15 cellular contexts compared by ENCODE assay signal in the genomic region with DNA sequence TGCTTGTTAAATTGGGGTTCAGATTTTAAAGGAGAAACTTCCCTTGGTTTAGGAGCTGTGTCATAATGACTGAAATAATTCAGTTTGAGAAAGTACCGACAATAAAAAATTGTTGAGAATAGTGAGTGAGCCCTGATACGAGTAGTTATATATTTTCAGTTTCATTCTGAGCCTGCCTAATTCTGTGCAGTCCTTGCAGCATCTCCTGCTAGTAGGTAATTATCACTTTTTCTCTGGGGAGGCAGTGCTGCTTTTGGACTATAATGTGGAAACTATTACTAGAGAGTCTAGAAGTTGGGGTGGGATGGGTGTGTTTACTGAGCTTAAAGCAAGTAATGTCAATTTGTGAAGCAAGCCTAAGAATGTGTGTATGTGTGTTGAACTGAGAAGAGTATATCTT. TPM values are rescaled to one million over a fixed set of nuclear protein-coding genes. Genes with fewer than 3 reads are reported as not detected.
DNase-seq lines count a peak whose midpoint lies in the region; ATAC-seq lines count a peak whose summit lies in the region.
"Had no signal": no experiment of that assay in that cellular context is flagged by ENCODE, and none has a peak within 500 bp of the region (broad histone marks: within the 10 kb centered on the region; RNA-seq: fewer than 3 reads in every experiment).

No MANE protein-coding gene starts in this region.

- POLR2A ChIA-PET in CD8-positive, alpha-beta memory T cell (lab: Charles Lee): interaction anchor here (1.4 kb wide), 1 partner anchor 22 kb away, joined by 4 read pairs; the partner anchor contains the start of gene ZNF638

- peaks cover 13% of the 10 kb centered on the region for H3K4me1 ChIP-seq in CD8-positive, alpha-beta memory T cell (ENCODE audit: insufficient read depth, low read length)

- CTCF ChIA-PET in CD8-positive, alpha-beta memory T cell (lab: Charles Lee): interaction anchor here (0.7 kb wide), 1 partner anchor 21 kb away, joined by 4 read pairs; the partner anchor contains the start of gene ZNF638

- ATAC-seq in GM18867 (IDR thresholded peaks at IDR 0.05; ENCODE audit: unreplicated experiment): peak; percentile 79
- ATAC-seq in HG02678 (IDR thresholded peaks at IDR 0.05; ENCODE audit: unreplicated experiment): peak; percentile 51
- no peak for ATAC-seq in HG03520 (IDR thresholded peaks at IDR 0.05; ENCODE audit: unreplicated experiment)
- ATAC-seq: gastrocnemius medialis, Right ventricle myocardium inferior had no signal

- peaks cover 54 to 77% (median 76%) of the 10 kb centered on the region in 3 donors for H3K4me1 Mint-ChIP-seq in CD8-positive, alpha-beta memory T cell
- H3K4me1 Mint-ChIP-seq in activated T-helper 1 cell treated with anti-CD3 and anti-CD28 coated beads, Interleukin-12 subunit alpha, Interleukin-12 subunit beta, Interleukin-2, Interleukin-4 antibody, amounts not matched to agents 30 ng/mL and 10 ng/mL and 1 ng/mL, durations not matched to agents 14 hours and 24 hours and 36 hours (ENCODE audit: low read depth): peaks cover 40% of the 10 kb centered on the region

- peak overlapping the region in 6 of 8 donors; percentile 31 to 71 (median 55) for H3K27ac Mint-ChIP-seq in CD8-positive, alpha-beta memory T cell
- peak overlapping the region; percentile 36 for H3K27ac Mint-ChIP-seq in activated T-helper 1 cell treated with anti-CD3 and anti-CD28 coated beads, Interleukin-12 subunit alpha, Interleukin-12 subunit beta, Interleukin-2, Interleukin-4 antibody, amounts not matched to agents 30 ng/mL and 10 ng/mL and 1 ng/mL, durations not matched to agents 14 hours and 24 hours and 36 hours

- H3K4me3 Mint-ChIP-seq in CD8-positive, alpha-beta memory T cell: peak overlapping the region in 5 of 7 donors; percentile 2 to 57 (median 26)
- no peak overlapping the region for H3K4me3 Mint-ChIP-seq in activated T-helper 1 cell treated with anti-CD3 and anti-CD28 coated beads, Interleukin-12 subunit alpha, Interleukin-12 subunit beta, Interleukin-2, Interleukin-4 antibody, amounts not matched to agents 30 ng/mL and 10 ng/mL and 1 ng/mL, durations not matched to agents 14 hours and 24 hours and 36 hours

- H3K27ac ChIP-seq in CD8-positive, alpha-beta memory T cell (ENCODE audit: low read depth, low read length): no peak overlapping the region
- H3K27ac ChIP-seq: gastrocnemius medialis, stomach had no signal

- intact Hi-C loops in activated T-helper 1 cell treated with anti-CD3 and anti-CD28 coated beads, Interleukin-12 subunit alpha, Interleukin-12 subunit beta, Interleukin-2, Interleukin-4 antibody, amounts not matched to agents 30 ng/mL and 10 ng/mL and 1 ng/mL, durations not matched to agents 14 hours and 24 hours and 36 hours (cut with micrococcal nuclease): no loop called here

- H3K9me3 Mint-ChIP-seq in CD8-positive, alpha-beta memory T cell: no peaks in the 10 kb centered on the region
- H3K9me3 Mint-ChIP-seq in activated T-helper 1 cell treated with anti-CD3 and anti-CD28 coated beads, Interleukin-12 subunit alpha, Interleukin-12 subunit beta, Interleukin-2, Interleukin-4 antibody, amounts not matched to agents 30 ng/mL and 10 ng/mL and 1 ng/mL, durations not matched to agents 14 hours and 24 hours and 36 hours: no peaks in the 10 kb centered on the region

- DNase-seq in CD8-positive, alpha-beta memory T cell: no peak
- DNase-seq in activated T-helper 1 cell treated with anti-CD3 and anti-CD28 coated beads, Interleukin-12 subunit alpha, Interleukin-12 subunit beta, Interleukin-2, Interleukin-4 antibody, amounts not matched to agents 30 ng/mL and 10 ng/mL and 1 ng/mL, durations not matched to agents 14 hours and 24 hours and 36 hours (ENCODE audit: low spot score): no peak
- DNase-seq in NCI-H2081 (lab: John Stamatoyannopoulos, UW): no peak
- no peak for DNase-seq in NCI-H510A treated with DMSO at 0.1 percent for 48 hours (lab: John Stamatoyannopoulos, UW)
- DNase-seq in islet precursor cell: no peak
- DNase-seq: C1 segment of cervical spinal cord; gastrocnemius medialis; NCI-H1048; NCI-H748 treated with DMSO at 0.1 percent for 48 hours; stimulated activated CD4-positive, alpha-beta T cell treated with anti-CD3 and anti-CD28 coated beads, Interleukin-4, amount 100 ng/mL, for 24 hours; stomach had no signal

- no peaks in the 10 kb centered on the region for H3K27me3 Mint-ChIP-seq in CD8-positive, alpha-beta memory T cell
- H3K27me3 Mint-ChIP-seq in activated T-helper 1 cell treated with anti-CD3 and anti-CD28 coated beads, Interleukin-12 subunit alpha, Interleukin-12 subunit beta, Interleukin-2, Interleukin-4 antibody, amounts not matched to agents 30 ng/mL and 10 ng/mL and 1 ng/mL, durations not matched to agents 14 hours and 24 hours and 36 hours (ENCODE audit: insufficient read depth): no peaks in the 10 kb centered on the region

- H3K9me3 ChIP-seq in CD8-positive, alpha-beta memory T cell (ENCODE audit: low read length): no peaks in the 10 kb centered on the region
- H3K9me3 ChIP-seq: gastrocnemius medialis, stomach had no signal

- no peaks in the 10 kb centered on the region for H3K27me3 ChIP-seq in CD8-positive, alpha-beta memory T cell (ENCODE audit: insufficient read depth, low read length, poor library complexity, severe bottlenecking)
- H3K27me3 ChIP-seq: gastrocnemius medialis, stomach had no signal

- peaks cover 13 to 69% (median 28%) of the 10 kb centered on the region in 3 donors for H3K36me3 Mint-ChIP-seq in CD8-positive, alpha-beta memory T cell
- peaks cover 56% of the 10 kb centered on the region for H3K36me3 Mint-ChIP-seq in activated T-helper 1 cell treated with anti-CD3 and anti-CD28 coated beads, Interleukin-12 subunit alpha, Interleukin-12 subunit beta, Interleukin-2, Interleukin-4 antibody, amounts not matched to agents 30 ng/mL and 10 ng/mL and 1 ng/mL, durations not matched to agents 14 hours and 24 hours and 36 hours (ENCODE audit: low read depth)

- H3K36me3 ChIP-seq in CD8-positive, alpha-beta memory T cell (ENCODE audit: insufficient read depth, low read length): peaks cover 18% of the 10 kb centered on the region

- H3K4me3 ChIP-seq in CD8-positive, alpha-beta memory T cell (ENCODE audit: low read length): no peak overlapping the region
- H3K4me3 ChIP-seq: gastrocnemius medialis, stomach had no signal

RNA-seq across cellular contexts. Expression of gene ZNF638, which starts 21.7 kb away (rescaled TPM):
- total RNA-seq in CD8-positive, alpha-beta memory T cell: 10 to 100 TPM; 77.9 to 83.4 TPM
- polyA plus RNA-seq in CD8-positive, alpha-beta memory T cell: 47.8 TPM
- total RNA-seq in activated T-helper 1 cell treated with anti-CD3 and anti-CD28 coated beads, Interleukin-12 subunit alpha, Interleukin-12 subunit beta, Interleukin-2, Interleukin-4 antibody, amounts not matched to agents 30 ng/mL and 10 ng/mL and 1 ng/mL, durations not matched to agents 14 hours and 24 hours and 36 hours: 88.8 and 96.8 TPM in 2 replicates
